9 cellular contexts compared by ENCODE assay signal in the genomic region with DNA sequence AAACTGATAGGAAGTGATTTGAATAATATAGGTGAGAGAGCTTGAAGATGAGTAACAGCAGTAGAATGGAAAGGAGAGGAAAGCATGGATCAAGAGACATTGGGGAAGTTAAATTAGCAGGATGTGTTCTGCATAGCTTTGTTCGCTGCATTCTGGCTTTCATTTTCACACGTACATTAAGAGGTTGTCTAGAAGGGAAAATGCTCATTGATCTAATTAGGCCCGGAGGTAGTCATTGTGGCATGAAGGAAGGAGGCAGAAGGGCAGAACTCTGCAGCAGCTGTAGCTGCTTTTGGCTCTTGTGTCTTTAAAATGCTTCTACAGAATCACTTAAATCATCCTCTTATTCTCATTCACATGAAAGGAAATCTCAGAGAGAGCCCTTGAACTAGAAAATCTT. TPM values are rescaled to one million over a fixed set of nuclear protein-coding genes. Genes with fewer than 3 reads are reported as not detected.
DNase-seq lines count a peak whose midpoint lies in the region; ATAC-seq and FAIRE-seq lines count a peak whose summit lies in the region.
"Had no signal": no experiment of that assay in that cellular context is flagged by ENCODE, and none has a peak within 500 bp of the region (broad histone marks: within the 10 kb centered on the region; RNA-seq: fewer than 3 reads in every experiment).

No MANE protein-coding gene starts in this region.

- H4K8ac ChIP-seq in mesendoderm (ENCODE audit: low read depth, low read length), result no peak overlapping the region

- H4K5ac ChIP-seq in mesendoderm (ENCODE audit: low read length), result no peak overlapping the region

- no peaks in the 10 kb centered on the region for H3K27me3 ChIP-seq in mesendoderm (ENCODE audit: insufficient read depth, low read length, poor library complexity)

- H3K79me1 ChIP-seq in mesendoderm (ENCODE audit: low read length), result no peaks in the 10 kb centered on the region

- H2BK120ac ChIP-seq in mesendoderm (ENCODE audit: low read depth, low read length), result no peak overlapping the region

- H3K9ac ChIP-seq in mesendoderm (ENCODE audit: low read length), result no peak overlapping the region

- no peak overlapping the region for H3K27ac ChIP-seq in mesendoderm (ENCODE audit: low read depth, low read length)

- H3K36me3 ChIP-seq in mesendoderm (ENCODE audit: control insufficient read depth, insufficient read depth, low read length), result no peaks in the 10 kb centered on the region

- H3K23ac ChIP-seq in mesendoderm (ENCODE audit: low read length), result no peak overlapping the region

- H2AK5ac ChIP-seq in mesendoderm (ENCODE audit: low read length), result no peak overlapping the region

- no peak overlapping the region for H2BK5ac ChIP-seq in mesendoderm (ENCODE audit: low read length)

- H3K4me3 ChIP-seq in mesendoderm (ENCODE audit: low read length), result no peak overlapping the region

- no CpG with 5 or more reads among the region's 3 CpGs for WGBS in mesendoderm (ENCODE audit: extremely low coverage, insufficient coverage, low lambda C conversion rate)

- H3K4me1 ChIP-seq in mesendoderm (ENCODE audit: control insufficient read depth, low read depth, low read length), result no peaks in the 10 kb centered on the region

- no peak for FAIRE-seq in urothelium cell line (lab: Jason Lieb, UNC)

- H2BK15ac ChIP-seq in mesendoderm (replicated peaks; ENCODE audit: low read depth), result no peak overlapping the region

- H3K18ac ChIP-seq in mesendoderm (ENCODE audit: low read length), result no peak overlapping the region

- no peaks in the 10 kb centered on the region for H3K79me2 ChIP-seq in mesendoderm (ENCODE audit: control insufficient read depth, insufficient read depth, low read length)

- no peak overlapping the region for H3K4me2 ChIP-seq in mesendoderm (ENCODE audit: low read length)

- no peak overlapping the region for H3K56ac ChIP-seq in mesendoderm (ENCODE audit: low read length)

- no peak overlapping the region for H3K4ac ChIP-seq in mesendoderm (ENCODE audit: low read depth, low read length)

- ATAC-seq in GM19463 (IDR thresholded peaks at IDR 0.05; ENCODE audit: unreplicated experiment) (peak; percentile 88), HG03442 (IDR thresholded peaks at IDR 0.05; ENCODE audit: unreplicated experiment) (peak; percentile 72)

- DNase-seq in DMS53 (lab: John Stamatoyannopoulos, UW), result peak; percentile 22
- peak; percentile 22 for DNase-seq in central memory CD4-positive, alpha-beta T cell
- DNase-seq in urothelium cell line (ENCODE audit: low spot score), result no peak
- DNase-seq in stimulated activated CD4-positive, alpha-beta T cell treated with anti-CD3 and anti-CD28 coated beads, Interleukin-2, amount 100 ng/mL, for 24 hours, result no peak
- no peak for DNase-seq in mesendoderm
- no peak for DNase-seq in activated effector memory CD4-positive, alpha-beta T cell treated with Interleukin-2 at 50 U/mL for 16 hours
- DNase-seq: NCI-H187 treated with DMSO at 0.1 percent for 48 hours had no signal

RNA-seq across cellular contexts. Expression of a gene that starts 40.3 kb away (rescaled TPM):
- 0.35 TPM for polyA plus RNA-seq in mesendoderm (2013, experiment 1 of 2)
- polyA plus RNA-seq in mesendoderm (2013, experiment 2 of 2), result 0.35 TPM

Comparison
In these comparisons a context has a peak if more than half of its experiments do, and no peak if none do; other contexts are left out.
1. DNase-seq: peak in DMS53 (single experiment) and central memory CD4-positive, alpha-beta T cell (single experiment); none in urothelium cell line (single experiment), stimulated activated CD4-positive, alpha-beta T cell treated with anti-CD3 and anti-CD28 coated beads, Interleukin-2, amount 100 ng/mL, for 24 hours (0 of 2), mesendoderm (single experiment) and activated effector memory CD4-positive, alpha-beta T cell treated with Interleukin-2 at 50 U/mL for 16 hours (single experiment).